In the genomic region with DNA sequence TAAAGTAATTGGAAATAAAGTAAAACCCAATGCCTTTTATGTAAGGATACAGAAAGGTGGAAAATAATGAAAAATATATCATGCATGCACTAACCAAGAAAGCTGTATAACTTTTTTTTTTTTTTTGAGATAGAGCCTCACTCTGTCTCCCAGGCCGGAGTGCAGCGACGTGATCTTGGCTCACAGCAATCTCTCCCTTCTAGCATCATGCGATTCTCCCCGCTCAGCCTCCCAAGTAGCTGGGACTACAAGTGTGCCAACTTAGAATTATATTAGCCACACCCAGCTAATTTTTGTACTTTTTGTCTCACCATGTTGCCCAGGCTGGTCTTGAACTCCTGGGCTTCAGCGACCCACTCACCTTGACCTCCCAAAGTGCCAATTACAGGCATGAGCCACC, we compare ENCODE assay signal across 19 cellular contexts. TPM values are rescaled to one million over a fixed set of nuclear protein-coding genes. Genes with fewer than 3 reads are reported as not detected.
DNase-seq lines count a peak whose midpoint lies in the region; ATAC-seq, FAIRE-seq and TF ChIP-seq lines count a peak whose summit lies in the region.
"Had no signal": no experiment of that assay in that cellular context is flagged by ENCODE, and none has a peak within 500 bp of the region (broad histone marks: within the 10 kb centered on the region; RNA-seq: fewer than 3 reads in every experiment).

No MANE protein-coding gene starts in this region.

- CTCF ChIA-PET in endothelial cell of umbilical vein (lab: Charles Lee) = interaction anchor here (1.1 to 2.8 kb wide), 4 partner anchors 9 to 50 kb away, joined by 3 to 22 read pairs (median 10); no protein-coding TSS in a partner anchor

- H2AFZ ChIP-seq in endothelial cell of umbilical vein (ENCODE audit: low read depth, low read length) = no peak overlapping the region

- H3K27me3 Mint-ChIP-seq in progenitor cell of endocrine pancreas = no peaks in the 10 kb centered on the region
- H3K27me3 Mint-ChIP-seq: CD4-positive, CD25-positive, alpha-beta regulatory T cell had no signal

- no peak for DNase-seq in left ventricle myocardium inferior
- no peak for DNase-seq in Right ventricle myocardium superior
- DNase-seq in amniotic epithelial cell (ENCODE audit: low read depth) = peak; percentile 23
- DNase-seq in endothelial cell of umbilical vein (ENCODE audit: low read depth, low spot score) = no peak
- DNase-seq in progenitor cell of endocrine pancreas (ENCODE audit: low spot score, unreplicated experiment) = no peak
- no peak for DNase-seq in GM19240 (ENCODE audit: insufficient read length, low spot score)
- DNase-seq: CD4-positive, CD25-positive, alpha-beta regulatory T cell; EL; NCI-H1436; NCI-H2029 treated with DMSO at 0.1 percent for 48 hours; NCI-H748 treated with DMSO at 0.1 percent for 48 hours; OCI-M1; RPMI8226 had no signal

- no peaks in the 10 kb centered on the region for H4K20me1 ChIP-seq in endothelial cell of umbilical vein (replicated peaks; ENCODE audit: control insufficient read depth, extremely low read depth, insufficient read depth, low read length)

- H3K4me3 ChIP-seq in left ventricle myocardium inferior = no peak overlapping the region
- H3K4me3 ChIP-seq in endothelial cell of umbilical vein (replicated peaks in 1 of 3; ENCODE audit: insufficient read depth in 1 of 3, low read depth in 1 of 3, low read length in 3 of 3) = no peak overlapping the region

- dilution Hi-C loops in endothelial cell of umbilical vein (cut with MboI; ENCODE audit: extremely low pct_ligation_motif_present, low sequenced_read_pairs) = no loop called here

- no peaks in the 10 kb centered on the region for H3K9me3 Mint-ChIP-seq in progenitor cell of endocrine pancreas (ENCODE audit: low read depth)
- H3K9me3 Mint-ChIP-seq: CD4-positive, CD25-positive, alpha-beta regulatory T cell had no signal

- intact Hi-C loops in left ventricle myocardium inferior (cut with micrococcal nuclease) (no loop called here), Right ventricle myocardium superior (cut with DNase I) (no loop called here), endothelial cell of umbilical vein (cut with micrococcal nuclease) (loop anchor here (10.0 kb wide), 1 partner anchor 286 kb away; no protein-coding TSS in a partner anchor)

- H3K4me1 Mint-ChIP-seq in progenitor cell of endocrine pancreas (ENCODE audit: low read depth) = no peaks in the 10 kb centered on the region

- no peak for FAIRE-seq in endothelial cell of umbilical vein (lab: Jason Lieb, UNC)
- FAIRE-seq: H1, HepG2 had no signal

- peak overlapping the region; percentile 16 for H3K9ac ChIP-seq in endothelial cell of umbilical vein (replicated peaks; ENCODE audit: extremely low read depth, insufficient read depth, low read length)
- H3K9ac ChIP-seq: KMS-11 had no signal

- H3K27me3 ChIP-seq in left ventricle myocardium inferior (ENCODE audit: low read depth) (no peaks in the 10 kb centered on the region), endothelial cell of umbilical vein (ENCODE audit: control insufficient read depth in 2 of 2, insufficient read depth in 2 of 2, low read length in 2 of 2) (no peaks in the 10 kb centered on the region)

- no peak for TF ChIP-seq POLR2A in endothelial cell of umbilical vein (IDR thresholded peaks at IDR 0.05; ENCODE audit: low read depth, low read length)

- H3K9me1 ChIP-seq in endothelial cell of umbilical vein (replicated peaks; ENCODE audit: control insufficient read depth, extremely low read depth, insufficient read depth, low read length) = no peaks in the 10 kb centered on the region

- peaks cover 49% of the 10 kb centered on the region for H3K79me2 ChIP-seq in endothelial cell of umbilical vein (ENCODE audit: control insufficient read depth, insufficient read depth, low read length)

- TF ChIP-seq CTCF in left ventricle myocardium inferior (IDR thresholded peaks at IDR 0.05; ENCODE audit: borderline replicate concordance) (no peak), endothelial cell of umbilical vein (IDR thresholded peaks at IDR 0.05; ENCODE audit: extremely low read depth in 1 of 2, insufficient read depth in 1 of 2, low read depth in 1 of 2, low read length in 2 of 2) (no peak), progenitor cell of endocrine pancreas (IDR thresholded peaks at IDR 0.05; ENCODE audit: unreplicated experiment) (no peak)

- H3K4me1 ChIP-seq in left ventricle myocardium inferior (peaks cover 22% of the 10 kb centered on the region), endothelial cell of umbilical vein (ENCODE audit: control insufficient read depth, extremely low read depth, insufficient read depth, low read length) (peaks cover 45% of the 10 kb centered on the region)

- ATAC-seq in Right ventricle myocardium superior (ENCODE audit: poor library complexity) = no peak
- ATAC-seq in GM18870 (IDR thresholded peaks at IDR 0.05; ENCODE audit: unreplicated experiment) = no peak
- ATAC-seq: HepG2 had no signal

- BruUV-seq in endothelial cell of umbilical vein (replicated peaks; lab: Mats Ljungman, UMichigan) = no TSS peak

- POLR2A ChIA-PET in endothelial cell of umbilical vein (lab: Charles Lee) = interaction anchor here (1.5 kb wide), 1 partner anchor 50 kb away, joined by 3 read pairs; no protein-coding TSS in a partner anchor

- no peaks in the 10 kb centered on the region for H3K36me3 Mint-ChIP-seq in progenitor cell of endocrine pancreas (ENCODE audit: insufficient read depth)
- H3K36me3 Mint-ChIP-seq: CD4-positive, CD25-positive, alpha-beta regulatory T cell had no signal

- H3K4me3 Mint-ChIP-seq in progenitor cell of endocrine pancreas (ENCODE audit: low read depth) = no peak overlapping the region

- H3K27ac Mint-ChIP-seq in progenitor cell of endocrine pancreas = peak overlapping the region; percentile 74

- H3K27ac ChIP-seq in left ventricle myocardium inferior (replicated peaks) (peak overlapping the region; percentile 54), endothelial cell of umbilical vein (ENCODE audit: insufficient read depth, low read depth, low read length) (peak overlapping the region; percentile 82)
- H3K27ac ChIP-seq: KMS-11 had no signal

- no peaks in the 10 kb centered on the region for H3K36me3 ChIP-seq in left ventricle myocardium inferior
- no peaks in the 10 kb centered on the region for H3K36me3 ChIP-seq in endothelial cell of umbilical vein (ENCODE audit: control insufficient read depth in 2 of 2, extremely low read depth in 1 of 2, insufficient read depth in 2 of 2, low read length in 2 of 2)

- H3K4me2 ChIP-seq in endothelial cell of umbilical vein (ENCODE audit: insufficient read depth, low read length) = peak overlapping the region; percentile 50
- H3K4me2 ChIP-seq: KMS-11 had no signal

- H3K9me3 ChIP-seq in left ventricle myocardium inferior (replicated peaks) (no peaks in the 10 kb centered on the region), endothelial cell of umbilical vein (replicated peaks; ENCODE audit: control insufficient read depth, insufficient read depth, low read length) (no peaks in the 10 kb centered on the region)

TF ChIP-seq in endothelial cell of umbilical vein, 7 proteins besides CTCF, POLR2A, EP300 and RAD21 (continues in another document):
- TF ChIP-seq, protein P1, sequence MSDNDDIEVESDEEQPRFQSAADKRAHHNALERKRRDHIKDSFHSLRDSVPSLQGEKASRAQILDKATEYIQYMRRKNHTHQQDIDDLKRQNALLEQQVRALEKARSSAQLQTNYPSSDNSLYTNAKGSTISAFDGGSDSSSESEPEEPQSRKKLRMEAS (IDR thresholded peaks at IDR 0.05; ENCODE audit: insufficient read depth, insufficient read length) = no peak
- TF ChIP-seq EZH2 (IDR thresholded peaks at IDR 0.05; ENCODE audit: borderline replicate concordance, low read depth, low read length, severe bottlenecking) (no peak), JUN (IDR thresholded peaks at IDR 0.05; ENCODE audit: borderline replicate concordance, insufficient read depth, insufficient read length, low read depth) (no peak), MYC (IDR thresholded peaks at IDR 0.05; ENCODE audit: low read depth, low read length) (no peak), POLR2AphosphoS5 (IDR thresholded peaks at IDR 0.05; ENCODE audit: insufficient read depth, low read depth, low read length) (no peak)

RNA-seq across cellular contexts. Expression of a gene that starts 4.5 kb away (rescaled TPM):
- total RNA-seq in left ventricle myocardium inferior (21.1 TPM), Right ventricle myocardium superior (21.0 TPM), endothelial cell of umbilical vein (35.1 and 45.9 TPM in 2 replicates), progenitor cell of endocrine pancreas (not detected in 2 replicates)
- polyA plus RNA-seq in endothelial cell of umbilical vein = 293 and 501 TPM in 2 replicates
- polyA plus RNA-seq in endothelial cell of umbilical vein (2011; cell fraction: cytosol; rRNA removed) = 87.8 and 97.1 TPM in 2 replicates
- polyA plus RNA-seq in endothelial cell of umbilical vein (2011; cell fraction: nucleus; rRNA removed) = 197 and 275 TPM in 2 replicates
- polyA plus RNA-seq in endothelial cell of umbilical vein (2012) = 84.1 and 102 TPM in 2 replicates
- polyA minus RNA-seq in endothelial cell of umbilical vein = 197 and 218 TPM in 2 replicates
- not detected for polyA minus RNA-seq in endothelial cell of umbilical vein (2011; cell fraction: cytosol; rRNA and poly(A)+ RNA removed)
- 68.1 and 104 TPM in 2 replicates for polyA minus RNA-seq in endothelial cell of umbilical vein (2011; cell fraction: nucleus; rRNA and poly(A)+ RNA removed)
- total RNA-seq: CD4-positive, CD25-positive, alpha-beta regulatory T cell; H1; M059J; NCI-H460 had no signal
- polyA plus RNA-seq: CD4-positive, CD25-positive, alpha-beta regulatory T cell had no signal

RNA-seq across cellular contexts. Expression of a gene that starts 30.2 kb away (rescaled TPM):
- total RNA-seq in left ventricle myocardium inferior (51.9 TPM), Right ventricle myocardium superior (41.1 TPM), endothelial cell of umbilical vein (63.2 and 79.3 TPM in 2 replicates), progenitor cell of endocrine pancreas (87.7 and 96.9 TPM in 2 replicates)
- 18.8 and 22.8 TPM in 2 replicates for polyA plus RNA-seq in endothelial cell of umbilical vein
- 25.7 and 26.4 TPM in 2 replicates for polyA plus RNA-seq in endothelial cell of umbilical vein (2011; cell fraction: cytosol; rRNA removed)
- 52.7 and 57.4 TPM in 2 replicates for polyA plus RNA-seq in endothelial cell of umbilical vein (2011; cell fraction: nucleus; rRNA removed)
- 29.0 and 36.1 TPM in 2 replicates for polyA plus RNA-seq in endothelial cell of umbilical vein (2012)
- polyA minus RNA-seq in endothelial cell of umbilical vein = 51.1 and 60.3 TPM in 2 replicates
- polyA minus RNA-seq in endothelial cell of umbilical vein (2011; cell fraction: cytosol; rRNA and poly(A)+ RNA removed) = 15.2 TPM
- polyA minus RNA-seq in endothelial cell of umbilical vein (2011; cell fraction: nucleus; rRNA and poly(A)+ RNA removed) = 55.3 and 60.1 TPM in 2 replicates

RNA-seq across cellular contexts. Expression of a gene that starts 59.1 kb away (rescaled TPM):
- total RNA-seq in left ventricle myocardium inferior = 3.2 TPM
- 2.6 TPM for total RNA-seq in Right ventricle myocardium superior
- total RNA-seq in endothelial cell of umbilical vein = 0.18 and 0.27 TPM in 2 replicates
- polyA plus RNA-seq in endothelial cell of umbilical vein = 0.26 and 0.35 TPM in 2 replicates
- 0.10 and 0.14 TPM in 2 replicates for polyA plus RNA-seq in endothelial cell of umbilical vein (2011; cell fraction: cytosol; rRNA removed)
- 1.0 and 1.3 TPM in 2 replicates for polyA plus RNA-seq in endothelial cell of umbilical vein (2011; cell fraction: nucleus; rRNA removed)
- polyA plus RNA-seq in endothelial cell of umbilical vein (2012) = 0.33 and 0.41 TPM in 2 replicates
- 0.07 and 0.21 TPM in 2 replicates for polyA minus RNA-seq in endothelial cell of umbilical vein
- 0.31 TPM for polyA minus RNA-seq in endothelial cell of umbilical vein (2011; cell fraction: cytosol; rRNA and poly(A)+ RNA removed)
- polyA minus RNA-seq in endothelial cell of umbilical vein (2011; cell fraction: nucleus; rRNA and poly(A)+ RNA removed) = 1.2 and 1.7 TPM in 2 replicates
- total RNA-seq in progenitor cell of endocrine pancreas = 0.75 and 0.79 TPM in 2 replicates

Comparison
In these comparisons a context has a peak if more than half of its experiments do, and no peak if none do; other contexts are left out.
1. RNA of a gene that starts 4.5 kb away (total RNA-seq): 35.1 to 45.9 TPM in endothelial cell of umbilical vein, 21.1 TPM in left ventricle myocardium inferior (single experiment) and 21.0 TPM in Right ventricle myocardium superior (single experiment); not detected in progenitor cell of endocrine pancreas; every median in the first group is over 10 times any median in the second.